Comparison of ENCODE assay signal across 15 cellular contexts in genomic region chr5:32565143-32565542, GRCh38.
"Had no signal": no experiment of that assay in that cellular context is flagged by ENCODE, and none has a peak within 500 bp of the region (broad histone marks: within the 10 kb centered on the region; RNA-seq: fewer than 3 reads in every experiment).

No MANE protein-coding gene starts in this region.

- H3K9me3 ChIP-seq: esophagus squamous epithelium, vagina had no signal

- H3K27me3 Mint-ChIP-seq: activated naive CD8-positive, alpha-beta T cell treated with anti-CD3 and anti-CD28 coated beads, Interleukin-2, amount 50 U/mL, for 24 hours; activated T-helper 17 cell treated with anti-CD3 and anti-CD28 coated beads, Interleukin-2, amount 50 U/mL, for 72 hours had no signal

- H3K4me3 Mint-ChIP-seq: activated naive CD4-positive, alpha-beta T cell treated with anti-CD3 and anti-CD28 coated beads for 36 hours; activated naive CD8-positive, alpha-beta T cell treated with anti-CD3 and anti-CD28 coated beads, Interleukin-2, amount 50 U/mL, for 24 hours; activated T-helper 17 cell treated with anti-CD3 and anti-CD28 coated beads, Interleukin-2, amount 50 U/mL, for 72 hours; natural killer cell treated with Interleukin-12 subunit alpha and Interleukin-12 subunit beta and Interleukin-15 and Interleukin-18, amount 100 ng/mL, for 72 hours had no signal

- H3K27ac Mint-ChIP-seq: activated naive CD4-positive, alpha-beta T cell treated with anti-CD3 and anti-CD28 coated beads for 36 hours; activated naive CD8-positive, alpha-beta T cell treated with anti-CD3 and anti-CD28 coated beads, Interleukin-2, amount 50 U/mL, for 24 hours; activated T-helper 17 cell treated with anti-CD3 and anti-CD28 coated beads, Interleukin-2, amount 50 U/mL, for 72 hours; natural killer cell treated with Interleukin-12 subunit alpha and Interleukin-12 subunit beta and Interleukin-15 and Interleukin-18, amount 100 ng/mL, for 72 hours had no signal

- H3K27ac ChIP-seq: esophagus squamous epithelium, left ventricle myocardium inferior, tibial nerve, vagina had no signal

- H3K36me3 Mint-ChIP-seq: natural killer cell treated with Interleukin-12 subunit alpha and Interleukin-12 subunit beta and Interleukin-15 and Interleukin-18, amount 100 ng/mL, for 72 hours had no signal

- H3K36me3 ChIP-seq: esophagus squamous epithelium, left ventricle myocardium inferior, tibial nerve, vagina had no signal

- H3K4me1 ChIP-seq: esophagus squamous epithelium, left ventricle myocardium inferior, tibial nerve, vagina had no signal

- ATAC-seq: activated naive CD8-positive, alpha-beta T cell treated with anti-CD3 and anti-CD28 coated beads, Interleukin-2, amount 50 U/mL, for 24 hours; activated T-helper 17 cell treated with anti-CD3 and anti-CD28 coated beads, Interleukin-2, amount 50 U/mL, for 72 hours; natural killer cell treated with Interleukin-12 subunit alpha and Interleukin-12 subunit beta and Interleukin-15 and Interleukin-18, amount 100 ng/mL, for 72 hours had no signal

- H3K4me3 ChIP-seq: esophagus squamous epithelium, left ventricle myocardium inferior, tibial nerve, vagina had no signal

- DNase-seq: activated naive CD4-positive, alpha-beta T cell treated with anti-CD3 and anti-CD28 coated beads for 36 hours; activated naive CD8-positive, alpha-beta T cell treated with anti-CD3 and anti-CD28 coated beads, Interleukin-2, amount 50 U/mL, for 24 hours; aorta; cortex of kidney; effector CD4-positive, alpha-beta T cell; esophagus squamous epithelium; hippocampal formation; kidney; left ventricle myocardium inferior; stimulated activated naive CD4-positive, alpha-beta T cell; substantia nigra had no signal

- H3K9me3 Mint-ChIP-seq: activated naive CD4-positive, alpha-beta T cell treated with anti-CD3 and anti-CD28 coated beads for 36 hours; activated naive CD8-positive, alpha-beta T cell treated with anti-CD3 and anti-CD28 coated beads, Interleukin-2, amount 50 U/mL, for 24 hours; activated T-helper 17 cell treated with anti-CD3 and anti-CD28 coated beads, Interleukin-2, amount 50 U/mL, for 72 hours; natural killer cell treated with Interleukin-12 subunit alpha and Interleukin-12 subunit beta and Interleukin-15 and Interleukin-18, amount 100 ng/mL, for 72 hours had no signal

- H3K27me3 ChIP-seq: esophagus squamous epithelium, tibial nerve, vagina had no signal
